ENCODE assay signal across 9 cellular contexts in genomic region chr19:9937001-9937411, GRCh38. TPM values are rescaled to one million over a fixed set of nuclear protein-coding genes. Genes with fewer than 3 reads are reported as not detected.
DNase-seq lines count a peak whose midpoint lies in the region; ATAC-seq and TF ChIP-seq lines count a peak whose summit lies in the region.
"Had no signal": no experiment of that assay in that cellular context is flagged by ENCODE, and none has a peak within 500 bp of the region (broad histone marks: within the 10 kb centered on the region; RNA-seq: fewer than 3 reads in every experiment).

No MANE protein-coding gene starts in this region.

- H3K36me3 Mint-ChIP-seq in activated naive CD4-positive, alpha-beta T cell treated with anti-CD3 and anti-CD28 coated beads for 36 hours (ENCODE audit: low read depth), result no peaks in the 10 kb centered on the region
- H3K36me3 Mint-ChIP-seq in activated naive CD4-positive, alpha-beta T cell treated with anti-CD3 and anti-CD28 coated beads, Interleukin-2, amount 50 U/mL, for 72 hours, result peaks cover 5% of the 10 kb centered on the region in 2 donors
- no peaks in the 10 kb centered on the region for H3K36me3 Mint-ChIP-seq in activated CD8-positive, alpha-beta T cell treated with anti-CD3 and anti-CD28 coated beads for 36 hours (ENCODE audit: low read depth)
- H3K36me3 Mint-ChIP-seq: activated CD8-positive, alpha-beta memory T cell treated with anti-CD3 and anti-CD28 coated beads, Interleukin-2, amount 10 ng/mL, durations not matched to agents 7 days and 5 days had no signal

- POLR2A ChIA-PET in activated CD8-positive, alpha-beta T cell treated with anti-CD3 and anti-CD28 coated beads for 36 hours (lab: Charles Lee), result interaction anchor here (0.6 kb wide), 1 partner anchor 305 kb away, joined by 3 read pairs; no protein-coding TSS in a partner anchor

- no peak overlapping the region for H3K27ac Mint-ChIP-seq in activated naive CD4-positive, alpha-beta T cell treated with anti-CD3 and anti-CD28 coated beads for 36 hours
- no peak overlapping the region for H3K27ac Mint-ChIP-seq in activated naive CD4-positive, alpha-beta T cell treated with anti-CD3 and anti-CD28 coated beads, Interleukin-2, amount 50 U/mL, for 72 hours
- no peak overlapping the region for H3K27ac Mint-ChIP-seq in activated CD8-positive, alpha-beta T cell treated with anti-CD3 and anti-CD28 coated beads for 36 hours
- H3K27ac Mint-ChIP-seq in stimulated activated naive CD8-positive, alpha-beta T cell treated with anti-CD3 and anti-CD28 coated beads, Interleukin-15, amount 100 ng/mL, for 72 hours, result no peak overlapping the region
- H3K27ac Mint-ChIP-seq: activated CD8-positive, alpha-beta memory T cell treated with anti-CD3 and anti-CD28 coated beads, Interleukin-2, amount 10 ng/mL, durations not matched to agents 7 days and 5 days had no signal

- peaks cover 24% of the 10 kb centered on the region for H3K4me1 Mint-ChIP-seq in activated naive CD4-positive, alpha-beta T cell treated with anti-CD3 and anti-CD28 coated beads for 36 hours (ENCODE audit: low read depth)
- H3K4me1 Mint-ChIP-seq in activated CD8-positive, alpha-beta T cell treated with anti-CD3 and anti-CD28 coated beads for 36 hours (ENCODE audit: low read depth), result peaks cover 20% of the 10 kb centered on the region
- H3K4me1 Mint-ChIP-seq in stimulated activated naive CD8-positive, alpha-beta T cell treated with anti-CD3 and anti-CD28 coated beads, Interleukin-15, amount 100 ng/mL, for 72 hours, result peaks cover 31% of the 10 kb centered on the region

- intact Hi-C loops in activated naive CD4-positive, alpha-beta T cell treated with anti-CD3 and anti-CD28 coated beads for 36 hours (cut with micrococcal nuclease), result no loop called here
- intact Hi-C loops in activated CD8-positive, alpha-beta T cell treated with anti-CD3 and anti-CD28 coated beads for 36 hours (cut with micrococcal nuclease), result loop anchor here (10.0 kb wide), 1 partner anchor 448 kb away; the partner anchor contains the start of gene TYK2

- CTCF ChIA-PET in activated naive CD4-positive, alpha-beta T cell treated with anti-CD3 and anti-CD28 coated beads for 36 hours (lab: Charles Lee), result interaction anchor here (0.6 kb wide), 1 partner anchor 90 kb away, joined by 3 read pairs; no protein-coding TSS in a partner anchor
- CTCF ChIA-PET in activated CD8-positive, alpha-beta T cell treated with anti-CD3 and anti-CD28 coated beads for 36 hours (lab: Charles Lee), result no interaction called here

- DNase-seq in activated naive CD4-positive, alpha-beta T cell treated with anti-CD3 and anti-CD28 coated beads for 36 hours, result no peak
- no peak for DNase-seq in activated naive CD4-positive, alpha-beta T cell treated with anti-CD3 and anti-CD28 coated beads, Interleukin-2, amount 50 U/mL, for 72 hours (ENCODE audit: low spot score in 2 of 2)
- DNase-seq in activated CD8-positive, alpha-beta T cell treated with anti-CD3 and anti-CD28 coated beads for 36 hours, result no peak
- DNase-seq in iPS-NIHi11 (ENCODE audit: low spot score) (peak; percentile 32), NCI-H510A (lab: John Stamatoyannopoulos, UW) (no peak)
- no peak for DNase-seq in stimulated activated naive CD8-positive, alpha-beta T cell treated with anti-CD3 and anti-CD28 coated beads, Interleukin-15, amount 100 ng/mL, for 72 hours
- DNase-seq: activated CD8-positive, alpha-beta memory T cell treated with anti-CD3 and anti-CD28 coated beads, Interleukin-2, amount 10 ng/mL, durations not matched to agents 7 days and 5 days had no signal

- peaks cover 60% of the 10 kb centered on the region for H3K27me3 Mint-ChIP-seq in activated naive CD4-positive, alpha-beta T cell treated with anti-CD3 and anti-CD28 coated beads for 36 hours (ENCODE audit: low read depth)
- H3K27me3 Mint-ChIP-seq in activated CD8-positive, alpha-beta T cell treated with anti-CD3 and anti-CD28 coated beads for 36 hours, result peaks cover 54% of the 10 kb centered on the region
- H3K27me3 Mint-ChIP-seq in stimulated activated naive CD8-positive, alpha-beta T cell treated with anti-CD3 and anti-CD28 coated beads, Interleukin-15, amount 100 ng/mL, for 72 hours, result peaks cover 60% of the 10 kb centered on the region

- H3K9me3 Mint-ChIP-seq in activated naive CD4-positive, alpha-beta T cell treated with anti-CD3 and anti-CD28 coated beads for 36 hours, result peaks cover 4% of the 10 kb centered on the region
- peaks cover 0 to 5% of the 10 kb centered on the region in 2 donors for H3K9me3 Mint-ChIP-seq in activated naive CD4-positive, alpha-beta T cell treated with anti-CD3 and anti-CD28 coated beads, Interleukin-2, amount 50 U/mL, for 72 hours
- H3K9me3 Mint-ChIP-seq in activated CD8-positive, alpha-beta T cell treated with anti-CD3 and anti-CD28 coated beads for 36 hours, result peaks cover 4% of the 10 kb centered on the region
- peaks cover 7 to 15% of the 10 kb centered on the region in 2 donors for H3K9me3 Mint-ChIP-seq in stimulated activated naive CD8-positive, alpha-beta T cell treated with anti-CD3 and anti-CD28 coated beads, Interleukin-15, amount 100 ng/mL, for 72 hours

- TF ChIP-seq CTCF in activated CD8-positive, alpha-beta T cell treated with anti-CD3 and anti-CD28 coated beads for 36 hours (IDR thresholded peaks at IDR 0.05), result no peak

- no peak for ATAC-seq in activated naive CD4-positive, alpha-beta T cell treated with anti-CD3 and anti-CD28 coated beads, Interleukin-2, amount 50 U/mL, for 72 hours
- ATAC-seq in activated CD8-positive, alpha-beta T cell treated with anti-CD3 and anti-CD28 coated beads for 36 hours, result no peak
- ATAC-seq in stimulated activated naive CD8-positive, alpha-beta T cell treated with anti-CD3 and anti-CD28 coated beads, Interleukin-15, amount 100 ng/mL, for 72 hours, result no peak
- ATAC-seq in GM18909 (IDR thresholded peaks at IDR 0.05; ENCODE audit: poor library complexity, unreplicated experiment), result no peak
- ATAC-seq in activated CD4-positive, CD25-positive, alpha-beta regulatory T cell treated with anti-CD3 and anti-CD28 coated beads, Interleukin-2, amount 50 U/mL, for 24 hours, result no peak
- ATAC-seq: activated CD8-positive, alpha-beta memory T cell treated with anti-CD3 and anti-CD28 coated beads, Interleukin-2, amount 10 ng/mL, durations not matched to agents 7 days and 5 days had no signal

- peak overlapping the region; percentile 36 for H3K4me3 Mint-ChIP-seq in activated naive CD4-positive, alpha-beta T cell treated with anti-CD3 and anti-CD28 coated beads for 36 hours
- H3K4me3 Mint-ChIP-seq in activated CD8-positive, alpha-beta T cell treated with anti-CD3 and anti-CD28 coated beads for 36 hours, result peak overlapping the region; percentile 42
- peak overlapping the region; percentile 54 to 65 for H3K4me3 Mint-ChIP-seq in stimulated activated naive CD8-positive, alpha-beta T cell treated with anti-CD3 and anti-CD28 coated beads, Interleukin-15, amount 100 ng/mL, for 72 hours
- H3K4me3 Mint-ChIP-seq: activated CD8-positive, alpha-beta memory T cell treated with anti-CD3 and anti-CD28 coated beads, Interleukin-2, amount 10 ng/mL, durations not matched to agents 7 days and 5 days had no signal

RNA-seq across cellular contexts. Expression of gene OLFM2, which starts 0.7 kb away (rescaled TPM):
- 1 to 10 TPM in 1 of 2 experiments, under 1 TPM in 1; 0.12 to 1.0 TPM for total RNA-seq in activated naive CD4-positive, alpha-beta T cell treated with anti-CD3 and anti-CD28 coated beads for 36 hours
- total RNA-seq in activated naive CD4-positive, alpha-beta T cell treated with anti-CD3 and anti-CD28 coated beads, Interleukin-2, amount 50 U/mL, for 72 hours, result 1 to 10 TPM; 1.7 to 5.0 TPM
- total RNA-seq in activated CD8-positive, alpha-beta T cell treated with anti-CD3 and anti-CD28 coated beads for 36 hours, result 1 to 10 TPM; 2.7 to 3.2 TPM
